Comparison of ENCODE assay signal across 11 cellular contexts in the genomic region with DNA sequence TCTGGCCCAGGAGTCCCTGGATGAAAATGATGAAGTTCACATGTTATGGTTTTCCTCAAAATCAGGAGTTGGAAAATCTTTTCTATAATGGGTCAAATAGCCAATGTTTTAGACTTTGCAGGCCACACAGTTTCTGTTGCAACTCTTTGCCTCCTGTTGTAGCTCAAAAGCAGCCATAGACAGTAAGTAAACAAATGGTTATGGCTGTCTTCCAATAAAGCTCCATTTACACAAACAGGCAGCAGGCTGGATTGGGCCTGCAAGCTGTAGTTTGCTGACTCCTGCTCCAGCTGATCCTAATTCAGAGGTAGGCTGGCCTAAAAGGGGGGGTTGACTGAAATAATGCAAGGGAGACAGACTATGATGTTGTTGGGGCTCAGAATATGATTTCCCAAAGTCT. TPM values are rescaled to one million over a fixed set of nuclear protein-coding genes. Genes with fewer than 3 reads are reported as not detected.
A peak's percentile ranks its signal among the peaks of the same experiment; 100 is the strongest.
DNase-seq lines count a peak whose midpoint lies in the region; ATAC-seq and TF ChIP-seq lines count a peak whose summit lies in the region.
"Had no signal": no experiment of that assay in that cellular context is flagged by ENCODE, and none has a peak within 500 bp of the region (broad histone marks: within the 10 kb centered on the region; RNA-seq: fewer than 3 reads in every experiment).

No MANE protein-coding gene starts in this region.

- in situ Hi-C loops in GM23248 (cut with MboI): no loop called here

- peak; percentile 43 for DNase-seq in GM23248
- DNase-seq in NCI-H748 treated with DMSO at 0.1 percent for 48 hours (lab: John Stamatoyannopoulos, UW): peak; percentile 2
- peak; percentile 73 for DNase-seq in fibroblast of pulmonary artery (ENCODE audit: low read depth)
- DNase-seq in smooth muscle cell (lab: John Stamatoyannopoulos, UW; ENCODE audit: unreplicated experiment): no peak
- DNase-seq in SW 1271 (lab: John Stamatoyannopoulos, UW): no peak
- DNase-seq in hippocampal formation (lab: John Stamatoyannopoulos, UW): no peak
- no peak for DNase-seq in DMS114 treated with DMSO at 0.1 percent for 48 hours (lab: John Stamatoyannopoulos, UW; ENCODE audit: unreplicated experiment)

- H3K27me3 ChIP-seq in GM23248 (replicated peaks; ENCODE audit: insufficient read depth): no peaks in the 10 kb centered on the region
- no peaks in the 10 kb centered on the region for H3K27me3 ChIP-seq in smooth muscle cell (ENCODE audit: low read depth)
- H3K27me3 ChIP-seq: tibial nerve had no signal

- H3K27ac ChIP-seq in GM23248: no peak overlapping the region
- peak overlapping the region; percentile 51 for H3K27ac ChIP-seq in smooth muscle cell (ENCODE audit: low read depth)
- H3K27ac ChIP-seq: HL-60, tibial nerve had no signal

- H3K4me1 ChIP-seq in GM23248 (ENCODE audit: insufficient read depth) (peaks cover 26% of the 10 kb centered on the region), smooth muscle cell (ENCODE audit: low read depth) (peaks cover 43% of the 10 kb centered on the region)

- no peaks in the 10 kb centered on the region for H4K20me1 ChIP-seq in GM23248 (ENCODE audit: insufficient read depth)
- no peaks in the 10 kb centered on the region for H4K20me1 ChIP-seq in smooth muscle cell (ENCODE audit: low read depth)

- H3K4me3 ChIP-seq in GM23248 (no peak overlapping the region), fibroblast of pulmonary artery (replicated peaks; ENCODE audit: low read depth, low read length) (no peak overlapping the region), smooth muscle cell (no peak overlapping the region)
- H3K4me3 ChIP-seq: tibial nerve had no signal

- H3F3A ChIP-seq in GM23248 (ENCODE audit: insufficient read depth) (peaks cover 20% of the 10 kb centered on the region), smooth muscle cell (ENCODE audit: low read depth) (peaks cover 24% of the 10 kb centered on the region)

- no peaks in the 10 kb centered on the region for H3K9me3 ChIP-seq in GM23248 (ENCODE audit: low read depth)
- no peaks in the 10 kb centered on the region for H3K9me3 ChIP-seq in smooth muscle cell (replicated peaks; ENCODE audit: low read depth)
- H3K9me3 ChIP-seq: tibial nerve had no signal

- TF ChIP-seq CTCF in fibroblast of pulmonary artery (IDR thresholded peaks at IDR 0.05; ENCODE audit: low read length, missing control alignments) (no peak), smooth muscle cell (IDR thresholded peaks at IDR 0.05; ENCODE audit: borderline replicate concordance, insufficient read depth, poor library complexity, severe bottlenecking) (no peak)

- H3K4me2 ChIP-seq in GM23248 (ENCODE audit: unreplicated experiment) (no peak overlapping the region), smooth muscle cell (peak overlapping the region; percentile 0)

- ATAC-seq in HG03520 (IDR thresholded peaks at IDR 0.05; ENCODE audit: unreplicated experiment): no peak
- ATAC-seq: activated CD4-positive, CD25-positive, alpha-beta regulatory T cell treated with anti-CD3 and anti-CD28 coated beads, Interleukin-2, amount 50 U/mL, for 24 hours had no signal

- H2AFZ ChIP-seq in GM23248 (peak overlapping the region; percentile 40; the same call in 1 of the 2 replicates), smooth muscle cell (ENCODE audit: low read depth) (no peak overlapping the region)

- no peaks in the 10 kb centered on the region for H3K9me2 ChIP-seq in GM23248 (ENCODE audit: insufficient read depth)

- no peaks in the 10 kb centered on the region for H3K79me2 ChIP-seq in GM23248 (ENCODE audit: insufficient read depth)
- no peaks in the 10 kb centered on the region for H3K79me2 ChIP-seq in smooth muscle cell (ENCODE audit: low read depth)

- H3K9ac ChIP-seq in GM23248: no peak overlapping the region
- no peak overlapping the region for H3K9ac ChIP-seq in smooth muscle cell (ENCODE audit: low read depth)

- H3K36me3 ChIP-seq in GM23248 (ENCODE audit: low read depth) (no peaks in the 10 kb centered on the region), smooth muscle cell (ENCODE audit: low read depth) (no peaks in the 10 kb centered on the region)
- H3K36me3 ChIP-seq: tibial nerve had no signal

RNA-seq across cellular contexts. Expression of a gene that starts 33.0 kb away (rescaled TPM):
- total RNA-seq in GM23248 (2014; rRNA removed; shearing (Covaris generic)): not detected in 2 replicates
- polyA plus RNA-seq in GM23248 (2016; fragmentation: Nextera tagmentation; extraction: Ambion mirVana): not detected in 2 replicates
- total RNA-seq in smooth muscle cell: 2.6 and 3.3 TPM in 2 replicates
- 0.74 and 2.0 TPM in 2 replicates for polyA plus RNA-seq in smooth muscle cell

Comparison
In these comparisons a context has a peak if more than half of its experiments do, and no peak if none do; other contexts are left out.
1. DNase-seq: peak in GM23248 (single experiment), NCI-H748 treated with DMSO at 0.1 percent for 48 hours (single experiment) and fibroblast of pulmonary artery (single experiment); none in smooth muscle cell (single experiment), SW 1271 (0 of 2), hippocampal formation (0 of 2) and DMS114 treated with DMSO at 0.1 percent for 48 hours (single experiment).